23 cellular contexts compared by ENCODE assay signal in the genomic region with DNA sequence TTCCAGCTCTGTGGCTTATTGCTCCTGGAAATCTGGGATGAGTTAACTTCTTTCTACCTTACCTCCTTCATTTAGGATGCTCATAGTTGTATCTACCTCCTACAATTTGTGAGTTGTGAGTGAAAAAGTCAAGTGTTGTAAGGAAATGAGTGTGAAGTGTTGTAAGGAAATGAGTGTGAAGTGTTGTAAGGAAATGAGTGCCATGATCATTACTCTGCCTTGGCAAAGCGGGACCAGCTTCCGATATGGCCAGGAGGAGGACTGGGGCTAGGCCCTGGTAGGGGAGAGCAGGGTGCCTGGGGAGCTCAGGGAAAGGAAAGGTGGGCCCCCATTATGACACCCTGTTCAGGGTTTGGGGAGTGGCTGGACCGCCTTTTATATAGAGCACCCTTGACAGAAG.
"Had no signal": no experiment of that assay in that cellular context is flagged by ENCODE, and none has a peak within 500 bp of the region (broad histone marks: within the 10 kb centered on the region; RNA-seq: fewer than 3 reads in every experiment).

No MANE protein-coding gene starts in this region.

- H3K27me3 ChIP-seq: adrenal gland, body of pancreas, esophagus squamous epithelium had no signal

- H3K27me3 Mint-ChIP-seq: activated CD8-positive, alpha-beta T cell treated with anti-CD3 and anti-CD28 coated beads for 36 hours; activated naive CD4-positive, alpha-beta T cell treated with anti-CD3 and anti-CD28 coated beads, Interleukin-2, amount 10 ng/mL, durations not matched to agents 7 days and 5 days had no signal

- H3K36me3 Mint-ChIP-seq: activated naive CD4-positive, alpha-beta T cell treated with anti-CD3 and anti-CD28 coated beads, Interleukin-2, amount 10 ng/mL, durations not matched to agents 7 days and 5 days had no signal

- H3K27ac Mint-ChIP-seq: activated CD4-positive, alpha-beta T cell treated with anti-CD3 and anti-CD28 coated beads for 36 hours; activated CD8-positive, alpha-beta T cell treated with anti-CD3 and anti-CD28 coated beads for 36 hours; activated naive CD4-positive, alpha-beta T cell treated with anti-CD3 and anti-CD28 coated beads, Interleukin-2, amount 10 ng/mL, durations not matched to agents 7 days and 5 days had no signal

- H3K36me3 ChIP-seq: adrenal gland, esophagus squamous epithelium had no signal

- H3K4me3 ChIP-seq: adrenal gland, body of pancreas, esophagus squamous epithelium had no signal

- ATAC-seq: activated CD4-positive, alpha-beta T cell treated with anti-CD3 and anti-CD28 coated beads for 36 hours; activated CD8-positive, alpha-beta T cell treated with anti-CD3 and anti-CD28 coated beads for 36 hours; activated naive CD4-positive, alpha-beta T cell treated with anti-CD3 and anti-CD28 coated beads, Interleukin-2, amount 50 U/mL, for 72 hours; body of pancreas had no signal

- H3K9me3 ChIP-seq: adrenal gland, body of pancreas, esophagus squamous epithelium had no signal

- DNase-seq: activated CD4-positive, alpha-beta T cell treated with anti-CD3 and anti-CD28 coated beads for 36 hours; activated CD4-positive, alpha-beta T cell treated with anti-CD3 and anti-CD28 coated beads, Interleukin-2, amount 50 U/mL, for 1 hour; activated CD4-positive, alpha-beta T cell treated with anti-CD3 and anti-CD28 coated beads, Interleukin-2, amount 50 U/mL, for 48 hours; activated CD4-positive, CD25-positive, alpha-beta regulatory T cell; activated CD4-positive, CD25-positive, alpha-beta regulatory T cell treated with anti-CD3 and anti-CD28 coated beads, Interleukin-2, amount 50 U/mL, for 72 hours; activated CD8-positive, alpha-beta memory T cell treated with anti-CD3 and anti-CD28 coated beads for 24 hours; activated CD8-positive, alpha-beta T cell treated with anti-CD3 and anti-CD28 coated beads for 36 hours; activated gamma-delta T cell; activated naive CD4-positive, alpha-beta T cell; activated naive CD4-positive, alpha-beta T cell treated with anti-CD3 and anti-CD28 coated beads, Interleukin-2, amount 10 ng/mL, durations not matched to agents 7 days and 5 days; adrenal gland; amygdala; aorta; body of pancreas; caudate nucleus; cortex of kidney; dermis blood vessel endothelial cell; effector CD4-positive, alpha-beta T cell; esophagus squamous epithelium; head of caudate nucleus; hippocampal formation; T-helper 1 cell had no signal

- H3K4me3 Mint-ChIP-seq: activated CD4-positive, alpha-beta T cell treated with anti-CD3 and anti-CD28 coated beads for 36 hours; activated CD8-positive, alpha-beta T cell treated with anti-CD3 and anti-CD28 coated beads for 36 hours; activated naive CD4-positive, alpha-beta T cell treated with anti-CD3 and anti-CD28 coated beads, Interleukin-2, amount 10 ng/mL, durations not matched to agents 7 days and 5 days had no signal
